1 cellular context compared by ENCODE assay signal in genomic region chrX:13164611-13165010, GRCh38.
A peak's percentile ranks its signal among the peaks of the same experiment; 100 is the strongest.
TF ChIP-seq lines count a peak whose summit lies in the region.

No MANE protein-coding gene starts in this region.

TF ChIP-seq in WTC11, 78 proteins besides CTCF, POLR2A, EP300 and RAD21 (continued from another document):
- TF ChIP-seq PRDM15 (CRISPR knock-in tag; IDR thresholded peaks at IDR 0.05): peak; percentile 55
- TF ChIP-seq MYBL2 (CRISPR knock-in tag; IDR thresholded peaks at IDR 0.05): no peak
- TF ChIP-seq ERG (CRISPR knock-in tag; IDR thresholded peaks at IDR 0.05): no peak
- no peak for TF ChIP-seq FOXP4 (CRISPR knock-in tag; IDR thresholded peaks at IDR 0.05)
- no peak for TF ChIP-seq GRHL2 (CRISPR knock-in tag; IDR thresholded peaks at IDR 0.05; ENCODE audit: insufficient replicate concordance, severe bottlenecking)
